Comparison of ENCODE assay signal across 1 cellular context in genomic region chr3:138210528-138210927, GRCh38.
TF ChIP-seq lines count a peak whose summit lies in the region.

No MANE protein-coding gene starts in this region.

TF ChIP-seq in HCT116, 20 proteins besides CTCF, POLR2A, EP300 and RAD21 (continued from another document):
- TF ChIP-seq, protein P1, sequence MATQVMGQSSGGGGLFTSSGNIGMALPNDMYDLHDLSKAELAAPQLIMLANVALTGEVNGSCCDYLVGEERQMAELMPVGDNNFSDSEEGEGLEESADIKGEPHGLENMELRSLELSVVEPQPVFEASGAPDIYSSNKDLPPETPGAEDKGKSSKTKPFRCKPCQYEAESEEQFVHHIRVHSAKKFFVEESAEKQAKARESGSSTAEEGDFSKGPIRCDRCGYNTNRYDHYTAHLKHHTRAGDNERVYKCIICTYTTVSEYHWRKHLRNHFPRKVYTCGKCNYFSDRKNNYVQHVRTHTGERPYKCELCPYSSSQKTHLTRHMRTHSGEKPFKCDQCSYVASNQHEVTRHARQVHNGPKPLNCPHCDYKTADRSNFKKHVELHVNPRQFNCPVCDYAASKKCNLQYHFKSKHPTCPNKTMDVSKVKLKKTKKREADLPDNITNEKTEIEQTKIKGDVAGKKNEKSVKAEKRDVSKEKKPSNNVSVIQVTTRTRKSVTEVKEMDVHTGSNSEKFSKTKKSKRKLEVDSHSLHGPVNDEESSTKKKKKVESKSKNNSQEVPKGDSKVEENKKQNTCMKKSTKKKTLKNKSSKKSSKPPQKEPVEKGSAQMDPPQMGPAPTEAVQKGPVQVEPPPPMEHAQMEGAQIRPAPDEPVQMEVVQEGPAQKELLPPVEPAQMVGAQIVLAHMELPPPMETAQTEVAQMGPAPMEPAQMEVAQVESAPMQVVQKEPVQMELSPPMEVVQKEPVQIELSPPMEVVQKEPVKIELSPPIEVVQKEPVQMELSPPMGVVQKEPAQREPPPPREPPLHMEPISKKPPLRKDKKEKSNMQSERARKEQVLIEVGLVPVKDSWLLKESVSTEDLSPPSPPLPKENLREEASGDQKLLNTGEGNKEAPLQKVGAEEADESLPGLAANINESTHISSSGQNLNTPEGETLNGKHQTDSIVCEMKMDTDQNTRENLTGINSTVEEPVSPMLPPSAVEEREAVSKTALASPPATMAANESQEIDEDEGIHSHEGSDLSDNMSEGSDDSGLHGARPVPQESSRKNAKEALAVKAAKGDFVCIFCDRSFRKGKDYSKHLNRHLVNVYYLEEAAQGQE (IDR thresholded peaks at IDR 0.05; ENCODE audit: low read depth) = no peak
- TF ChIP-seq SIN3A (IDR thresholded peaks at IDR 0.05; ENCODE audit: low read depth) (no peak), ELF1 (IDR thresholded peaks at IDR 0.05; ENCODE audit: borderline replicate concordance, low read depth) (no peak), ZFX (IDR thresholded peaks at IDR 0.05) (no peak), FOSL1 (IDR thresholded peaks at IDR 0.05; ENCODE audit: low read depth) (no peak), ZNF274 (IDR thresholded peaks at IDR 0.05; ENCODE audit: low read depth, low read length) (no peak), YY1 (IDR thresholded peaks at IDR 0.05; ENCODE audit: extremely low read depth, insufficient replicate concordance, low read depth, low read length) (no peak), EGR1 (IDR thresholded peaks at IDR 0.05; ENCODE audit: low read depth) (no peak), EZH2 (IDR thresholded peaks at IDR 0.05) (no peak), POLR2AphosphoS5 (IDR thresholded peaks at IDR 0.05; ENCODE audit: low read depth, low read length) (no peak), CBX3 (IDR thresholded peaks at IDR 0.05; ENCODE audit: low read depth) (no peak)
